Comparison of ENCODE assay signal across 8 cellular contexts in the genomic region with DNA sequence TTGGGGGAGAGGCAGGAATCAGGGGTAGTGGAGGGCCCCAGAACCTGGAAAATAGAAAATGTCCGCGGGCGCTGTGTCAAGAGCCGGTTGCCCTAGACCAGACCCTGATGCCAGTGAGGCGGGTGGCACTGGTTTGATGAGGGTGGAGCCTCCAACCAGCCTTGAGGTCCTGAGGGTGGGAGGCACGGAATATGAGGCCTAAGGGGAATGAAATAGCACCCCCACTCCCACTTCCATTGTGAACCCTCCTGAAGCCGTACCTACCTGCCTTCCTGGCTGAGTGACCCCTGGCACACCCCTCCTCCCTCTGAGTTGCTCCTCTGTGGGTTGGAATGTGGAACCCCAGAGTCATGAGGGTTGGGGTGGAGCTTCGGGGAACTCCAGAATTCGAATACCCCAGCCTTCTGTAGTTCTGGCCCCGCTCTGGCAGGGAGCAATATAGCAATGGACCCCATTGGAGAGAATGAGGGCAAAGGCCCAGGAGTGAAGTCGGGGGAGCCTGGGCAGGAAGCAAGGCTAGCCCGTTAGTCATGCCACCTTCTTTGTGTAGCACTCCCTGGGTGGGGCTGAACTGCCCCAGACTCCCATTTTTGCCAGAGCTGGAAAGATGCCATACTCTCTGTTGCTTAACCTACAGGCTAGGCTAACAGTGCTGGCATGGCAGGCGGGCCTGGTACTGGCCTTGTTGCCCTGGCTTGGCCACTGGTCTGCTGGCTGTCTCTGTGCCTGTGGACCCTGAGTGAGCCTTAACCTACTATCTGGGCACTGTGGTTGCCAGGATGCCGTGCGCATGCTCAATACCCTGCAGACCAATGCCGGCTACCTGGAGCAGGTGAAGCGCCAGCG. TPM values are rescaled to one million over a fixed set of nuclear protein-coding genes. Genes with fewer than 3 reads are reported as not detected.
DNase-seq lines count a peak whose midpoint lies in the region; ATAC-seq and TF ChIP-seq lines count a peak whose summit lies in the region.

No MANE protein-coding gene starts in this region.

- no peak for TF ChIP-seq POLR2A in sigmoid colon (IDR thresholded peaks at IDR 0.05)

- H3K27ac ChIP-seq in HUES6 (ENCODE audit: low read depth, low read length) (peak overlapping the region; percentile 97), sigmoid colon (peak overlapping the region; percentile 88 to 95 (median 92))

- TF ChIP-seq EP300 in sigmoid colon (IDR thresholded peaks at IDR 0.05) = no peak

- H3K4me3 ChIP-seq in HUES6 (ENCODE audit: low read depth, low read length) (peak overlapping the region; percentile 99), sigmoid colon (peak overlapping the region; percentile 50 to 81 (median 70))

- TF ChIP-seq CTCF in sigmoid colon (IDR thresholded peaks at IDR 0.05) = no peak
- TF ChIP-seq CTCF in GM10248 (IDR thresholded peaks at IDR 0.05; ENCODE audit: control extremely low read depth, extremely low read depth, low read depth, missing control alignments) = no peak

- H3K27ac Mint-ChIP-seq in activated naive CD4-positive, alpha-beta T cell treated with anti-CD3 and anti-CD28 coated beads, Interleukin-2, amount 10 ng/mL, durations not matched to agents 7 days and 5 days = peak overlapping the region; percentile 90

- ATAC-seq in left cardiac atrium (peak; percentile 8 to 14), GM18873 (IDR thresholded peaks at IDR 0.05; ENCODE audit: low FRiP score, unreplicated experiment) (no peak), HG02870 (IDR thresholded peaks at IDR 0.05; ENCODE audit: unreplicated experiment) (no peak)

- H3K9me3 ChIP-seq in HUES6 (ENCODE audit: control insufficient read depth, insufficient read depth, low read depth, low read length) (no peaks in the 10 kb centered on the region), sigmoid colon (no peaks in the 10 kb centered on the region)

- whole genome bisulfite sequencing in sigmoid colon, 2 donors = 34 to 43% methylated on average over 18 of the region's 18 CpGs

- H3K9ac ChIP-seq in HUES6 (ENCODE audit: low read length) = peak overlapping the region; percentile 97

- H3K9me3 Mint-ChIP-seq in activated naive CD4-positive, alpha-beta T cell treated with anti-CD3 and anti-CD28 coated beads, Interleukin-2, amount 10 ng/mL, durations not matched to agents 7 days and 5 days = no peaks in the 10 kb centered on the region

- peak overlapping the region; percentile 94 for H3K4me3 Mint-ChIP-seq in activated naive CD4-positive, alpha-beta T cell treated with anti-CD3 and anti-CD28 coated beads, Interleukin-2, amount 10 ng/mL, durations not matched to agents 7 days and 5 days

- POLR2A ChIA-PET in GM10248 (lab: Yijun Ruan, JAX) = interaction anchor here (0.5 to 1.0 kb wide), 2 partner anchors 12 to 50 kb away, joined by 3 read pairs; no protein-coding TSS in a partner anchor

- intact Hi-C loops in left cardiac atrium (cut with DNase I) = loop anchor here (5.0 to 10.0 kb wide), 2 partner anchors 64 to 71 kb away; a partner anchor contains a TSS
- intact Hi-C loops in sigmoid colon (cut with DNase I) = loop anchor here (2.0 to 5.0 kb wide), 3 partner anchors 19 to 114 kb away; a partner anchor contains a TSS

- no peaks in the 10 kb centered on the region for H3K27me3 Mint-ChIP-seq in activated naive CD4-positive, alpha-beta T cell treated with anti-CD3 and anti-CD28 coated beads, Interleukin-2, amount 10 ng/mL, durations not matched to agents 7 days and 5 days

- peaks cover 19% of the 10 kb centered on the region for H3K36me3 Mint-ChIP-seq in activated naive CD4-positive, alpha-beta T cell treated with anti-CD3 and anti-CD28 coated beads, Interleukin-2, amount 10 ng/mL, durations not matched to agents 7 days and 5 days

- no peaks in the 10 kb centered on the region for H3K27me3 ChIP-seq in HUES6 (ENCODE audit: control insufficient read depth, insufficient read depth, low read length)
- no peaks in the 10 kb centered on the region for H3K27me3 ChIP-seq in sigmoid colon

- CTCF ChIA-PET in activated naive CD4-positive, alpha-beta T cell treated with anti-CD3 and anti-CD28 coated beads, Interleukin-2, amount 10 ng/mL, durations not matched to agents 7 days and 5 days (lab: Charles Lee) = interaction anchor here (0.8 to 1.6 kb wide), 4 partner anchors 35 to 113 kb away, joined by 3 to 4 read pairs (median 3); no protein-coding TSS in a partner anchor
- CTCF ChIA-PET in GM10248 (lab: Yijun Ruan, JAX) = interaction anchor here (0.8 to 1.6 kb wide), 4 partner anchors 31 to 74 kb away, joined by 3 to 4 read pairs (median 3); a partner anchor contains a TSS

- H3K36me3 ChIP-seq in HUES6 (ENCODE audit: control insufficient read depth, insufficient read depth, low read length) (peaks cover 24% of the 10 kb centered on the region), sigmoid colon (peaks cover 7 to 42% (median 17%) of the 10 kb centered on the region in 4 donors)

- H3K4me1 ChIP-seq in HUES6 (ENCODE audit: control insufficient read depth, insufficient read depth, low read length) (peaks cover 13% of the 10 kb centered on the region), sigmoid colon (peaks cover 0 to 27% (median 24%) of the 10 kb centered on the region in 4 donors)

- peaks cover 27% of the 10 kb centered on the region for H3K4me1 Mint-ChIP-seq in activated naive CD4-positive, alpha-beta T cell treated with anti-CD3 and anti-CD28 coated beads, Interleukin-2, amount 10 ng/mL, durations not matched to agents 7 days and 5 days

- DNase-seq in D341Med (ENCODE audit: low spot score) = peak; percentile 40
- peak; percentile 35 for DNase-seq in activated naive CD4-positive, alpha-beta T cell treated with anti-CD3 and anti-CD28 coated beads, Interleukin-2, amount 10 ng/mL, durations not matched to agents 7 days and 5 days
- DNase-seq in left cardiac atrium = no peak
- DNase-seq in sigmoid colon = peak; percentile 71
- DNase-seq in GM10248 (ENCODE audit: extremely low spot score) = no peak

RNA-seq across cellular contexts. Expression of a gene that starts 1.0 kb away (rescaled TPM):
- total RNA-seq in left cardiac atrium = 10 to 100 TPM; 40.4 to 59.5 TPM
- 10 to 100 TPM; 32.1 to 47.9 (median 35.8) TPM for total RNA-seq in sigmoid colon
- 10 to 100 TPM in 2 of 3 donors, 1 to 10 TPM in 1; 9.2 to 51.3 (median 16.8) TPM for polyA plus RNA-seq in sigmoid colon

RNA-seq across cellular contexts. Expression of a gene that starts 17.9 kb away (rescaled TPM):
- total RNA-seq in left cardiac atrium (10 to 100 TPM; 58.3 to 64.2 TPM), sigmoid colon (10 to 100 TPM; 44.9 to 77.2 (median 51.8) TPM)
- polyA plus RNA-seq in sigmoid colon = 10 to 100 TPM; 28.9 to 47.2 (median 32.4) TPM

RNA-seq across cellular contexts. Expression of a gene that starts 25.3 kb away (rescaled TPM):
- total RNA-seq in left cardiac atrium = 10 to 100 TPM; 18.4 to 21.5 TPM
- total RNA-seq in sigmoid colon = 1 to 10 TPM; 3.1 to 7.2 (median 4.9) TPM
- 10 to 100 TPM in 1 of 3 donors, 1 to 10 TPM in 2; 1.4 to 11.3 (median 6.6) TPM for polyA plus RNA-seq in sigmoid colon

RNA-seq across cellular contexts. Expression of a gene that starts 50.7 kb away (rescaled TPM):
- 100 to 1,000 TPM; 132 to 392 TPM for total RNA-seq in left cardiac atrium
- 10 to 100 TPM; 17.1 to 28.5 (median 20.6) TPM for total RNA-seq in sigmoid colon
- 10 to 100 TPM in 2 of 3 donors, 1 to 10 TPM in 1; 5.4 to 50.4 (median 25.7) TPM for polyA plus RNA-seq in sigmoid colon

Comparison
In these comparisons a context has a peak if more than half of its experiments do, and no peak if none do; other contexts are left out.
1. DNase-seq: peak in D341Med (single experiment), activated naive CD4-positive, alpha-beta T cell treated with anti-CD3 and anti-CD28 coated beads, Interleukin-2, amount 10 ng/mL, durations not matched to agents 7 days and 5 days (single experiment) and sigmoid colon (single experiment); none in left cardiac atrium (single experiment) and GM10248 (single experiment).
2. ATAC-seq: peak in left cardiac atrium (2 of 2); none in GM18873 (single experiment) and HG02870 (single experiment).